6 cellular contexts compared by ENCODE assay signal in genomic region chr1:228109962-228110488, GRCh38. TPM values are rescaled to one million over a fixed set of nuclear protein-coding genes. Genes with fewer than 3 reads are reported as not detected.
DNase-seq lines count a peak whose midpoint lies in the region; ATAC-seq, FAIRE-seq and TF ChIP-seq lines count a peak whose summit lies in the region.

No MANE protein-coding gene starts in this region.

- ATAC-seq in A549 (no peak), HG03196 (IDR thresholded peaks at IDR 0.05; ENCODE audit: unreplicated experiment) (peak; percentile 3)

- FAIRE-seq in A549 (lab: Jason Lieb, UNC), result no peak

- WGBS in A549 (ENCODE audit: missing lambda C conversion rate), result 66% methylated on average over 14 of the region's 15 CpGs
- 50 to 51% methylated on average over 15 of the region's 15 CpGs for WGBS in ectodermal cell, 2 experiments

- peak overlapping the region; percentile 98 for H3K4me3 ChIP-seq in A549
- H3K4me3 ChIP-seq in ectodermal cell (ENCODE audit: insufficient read depth, low read depth, low read length), result peak overlapping the region; percentile 79
- peak overlapping the region; percentile 96 for H3K4me3 ChIP-seq in retinal pigment epithelial cell (ENCODE audit: low read length)

- peaks cover 12% of the 10 kb centered on the region; the same call in 2 of the 3 replicates for H3K4me1 ChIP-seq in A549
- peaks cover 7% of the 10 kb centered on the region for H3K4me1 ChIP-seq in ectodermal cell (ENCODE audit: control insufficient read depth, insufficient read depth, low read length)

- H3K27me3 ChIP-seq in ectodermal cell (ENCODE audit: control insufficient read depth, insufficient read depth, low read length, poor library complexity, severe bottlenecking), result peaks cover 15% of the 10 kb centered on the region

- peak overlapping the region; percentile 86 to 94 for H3K27ac ChIP-seq in A549
- H3K27ac ChIP-seq in ectodermal cell (ENCODE audit: insufficient read depth, low read depth, low read length, poor library complexity, severe bottlenecking), result no peak overlapping the region

- CTCF ChIA-PET in A549 (lab: Yijun Ruan, JAX), result interaction anchor here (0.8 to 2.4 kb wide), 6 partner anchors 17 to 406 kb away, joined by 3 to 23 read pairs (median 4); partner anchors contain the start of gene WNT3A

- TF ChIP-seq EP300 in A549 (IDR thresholded peaks at IDR 0.05), result no peak

- DNase-seq in A549 (ENCODE audit: low read depth in 1 of 2, low spot score in 1 of 2) (no peak), retinal pigment epithelial cell (ENCODE audit: low read depth) (no peak), midbrain (lab: John Stamatoyannopoulos, UW) (no peak), NOMO-1 treated with DMSO at 0.1 percent for 48 hours (lab: John Stamatoyannopoulos, UW; ENCODE audit: unreplicated experiment) (no peak)

- peaks cover 5% of the 10 kb centered on the region for H3K36me3 ChIP-seq in ectodermal cell (ENCODE audit: control insufficient read depth, insufficient read depth, low read length)

- no peak for TF ChIP-seq POLR2A in A549 (IDR thresholded peaks at IDR 0.05; ENCODE audit: low read length)

- POLR2A ChIA-PET in A549 (lab: Yijun Ruan, JAX), result interaction anchor here (0.6 to 1.8 kb wide), 4 partner anchors 11 to 397 kb away, joined by 3 to 6 read pairs (median 4); partner anchors contain the start of genes GUK1 and IBA57

- peak overlapping the region; percentile 84 for H3K4me2 ChIP-seq in A549

- no peak for TF ChIP-seq RAD21 in A549 (conservative IDR thresholded peaks at IDR 0.05 in 1 of 2, IDR thresholded peaks at IDR 0.05 in 1 of 2)

- TF ChIP-seq CTCF in A549 (IDR thresholded peaks at IDR 0.05), result no peak
- TF ChIP-seq CTCF in retinal pigment epithelial cell (conservative IDR thresholded peaks at IDR 0.05; ENCODE audit: low read depth, low read length), result no peak

- H3K9me3 ChIP-seq in A549 (no peaks in the 10 kb centered on the region), ectodermal cell (ENCODE audit: control insufficient read depth, low read length) (no peaks in the 10 kb centered on the region)

TF ChIP-seq in A549, 52 proteins besides CTCF, POLR2A, EP300 and RAD21:
- TF ChIP-seq SMC3 (IDR thresholded peaks at IDR 0.05), result no peak

RNA-seq across cellular contexts. Expression of gene MRPL55, which starts 0.9 kb away (rescaled TPM):
- polyA plus RNA-seq in A549 (2011; rRNA removed) (54.2 and 59.7 TPM in 2 replicates), A549 (2017; fragmentation: RNase III; extraction: RNeasy Plus Mini Kit Qiagen cat#74134 plus additional on column Dnase treatment) (74.2 to 80.0 TPM (median 75.6 TPM) in 3 replicates)
- polyA plus RNA-seq in A549 (2012; cell fraction: cytosol; rRNA removed), result 174 and 197 TPM in 2 replicates
- polyA plus RNA-seq in A549 (2012; cell fraction: nucleus; rRNA removed), result 155 and 261 TPM in 2 replicates
- polyA minus RNA-seq in A549 (2011; rRNA and poly(A)+ RNA removed), result 26.8 and 28.5 TPM in 2 replicates
- polyA plus RNA-seq in ectodermal cell (2013, experiment 1 of 4), result 61.8 TPM
- polyA plus RNA-seq in ectodermal cell (2013, experiment 2 of 4), result 50.4 TPM
- polyA plus RNA-seq in ectodermal cell (2013, experiment 3 of 4), result 52.6 TPM
- 56.9 TPM for polyA plus RNA-seq in ectodermal cell (2013, experiment 4 of 4)

RNA-seq across cellular contexts. Expression of gene C1orf35, which starts 6.9 kb away (rescaled TPM):
- polyA plus RNA-seq in A549 (2011; rRNA removed) (8.2 and 9.8 TPM in 2 replicates), A549 (2017; fragmentation: RNase III; extraction: RNeasy Plus Mini Kit Qiagen cat#74134 plus additional on column Dnase treatment) (27.3 to 29.0 TPM (median 28.9 TPM) in 3 replicates)
- polyA plus RNA-seq in A549 (2012; cell fraction: cytosol; rRNA removed), result 43.1 and 47.3 TPM in 2 replicates
- 85.5 and 97.7 TPM in 2 replicates for polyA plus RNA-seq in A549 (2012; cell fraction: nucleus; rRNA removed)
- 0.99 and 1.6 TPM in 2 replicates for polyA minus RNA-seq in A549 (2011; rRNA and poly(A)+ RNA removed)
- polyA plus RNA-seq in ectodermal cell (2013, experiment 1 of 4), result 29.8 TPM
- polyA plus RNA-seq in ectodermal cell (2013, experiment 2 of 4), result 26.1 TPM
- 28.7 TPM for polyA plus RNA-seq in ectodermal cell (2013, experiment 3 of 4)
- 31.2 TPM for polyA plus RNA-seq in ectodermal cell (2013, experiment 4 of 4)

RNA-seq across cellular contexts. Expression of gene ARF1, which starts 27.5 kb away (rescaled TPM):
- 333 and 376 TPM in 2 replicates for polyA plus RNA-seq in A549 (2011; rRNA removed)
- 669 and 696 TPM in 2 replicates for polyA plus RNA-seq in A549 (2012; cell fraction: cytosol; rRNA removed)
- 541 and 746 TPM in 2 replicates for polyA plus RNA-seq in A549 (2012; cell fraction: nucleus; rRNA removed)
- polyA plus RNA-seq in A549 (2017; fragmentation: RNase III; extraction: RNeasy Plus Mini Kit Qiagen cat#74134 plus additional on column Dnase treatment), result 297 to 313 TPM (median 308 TPM) in 3 replicates
- polyA minus RNA-seq in A549 (2011; rRNA and poly(A)+ RNA removed), result 582 and 626 TPM in 2 replicates
- 309 TPM for polyA plus RNA-seq in ectodermal cell (2013, experiment 1 of 4)
- polyA plus RNA-seq in ectodermal cell (2013, experiment 2 of 4), result 278 TPM
- polyA plus RNA-seq in ectodermal cell (2013, experiment 3 of 4), result 253 TPM
- 274 TPM for polyA plus RNA-seq in ectodermal cell (2013, experiment 4 of 4)

RNA-seq across cellular contexts. Expression of gene GUK1, which starts 30.1 kb away (rescaled TPM):
- polyA plus RNA-seq in A549 (2011; rRNA removed) (65.2 and 88.9 TPM in 2 replicates), A549 (2017; fragmentation: RNase III; extraction: RNeasy Plus Mini Kit Qiagen cat#74134 plus additional on column Dnase treatment) (106 to 109 TPM (median 107 TPM) in 3 replicates)
- 267 and 296 TPM in 2 replicates for polyA plus RNA-seq in A549 (2012; cell fraction: cytosol; rRNA removed)
- polyA plus RNA-seq in A549 (2012; cell fraction: nucleus; rRNA removed), result 225 and 294 TPM in 2 replicates
- polyA minus RNA-seq in A549 (2011; rRNA and poly(A)+ RNA removed), result 32.6 and 39.4 TPM in 2 replicates
- 99.6 TPM for polyA plus RNA-seq in ectodermal cell (2013, experiment 1 of 4)
- 91.8 TPM for polyA plus RNA-seq in ectodermal cell (2013, experiment 2 of 4)
- polyA plus RNA-seq in ectodermal cell (2013, experiment 3 of 4), result 107 TPM
- polyA plus RNA-seq in ectodermal cell (2013, experiment 4 of 4), result 114 TPM

RNA-seq across cellular contexts. Expression of gene GJC2, which starts 39.7 kb away (rescaled TPM):
- polyA plus RNA-seq in A549 (2011; rRNA removed) (0.09 and 0.12 TPM in 2 replicates), A549 (2017; fragmentation: RNase III; extraction: RNeasy Plus Mini Kit Qiagen cat#74134 plus additional on column Dnase treatment) (0.37 to 0.48 TPM (median 0.40 TPM) in 3 replicates)
- 0.30 and 0.36 TPM in 2 replicates for polyA plus RNA-seq in A549 (2012; cell fraction: cytosol; rRNA removed)
- polyA plus RNA-seq in A549 (2012; cell fraction: nucleus; rRNA removed), result 0.32 and 1.1 TPM in 2 replicates
- polyA minus RNA-seq in A549 (2011; rRNA and poly(A)+ RNA removed), result 0.12 and 0.34 TPM in 2 replicates
- polyA plus RNA-seq in ectodermal cell (2013, experiment 1 of 4), result 0.63 TPM
- 0.62 TPM for polyA plus RNA-seq in ectodermal cell (2013, experiment 2 of 4)
- polyA plus RNA-seq in ectodermal cell (2013, experiment 3 of 4), result 0.64 TPM
- polyA plus RNA-seq in ectodermal cell (2013, experiment 4 of 4), result 0.36 TPM
